Comparison of ENCODE assay signal across 1 cellular context in genomic region chr10:110739811-110740271, GRCh38.
TF ChIP-seq lines count a peak whose summit lies in the region.

No MANE protein-coding gene starts in this region.

TF ChIP-seq in HepG2, 621 proteins besides CTCF, POLR2A, EP300 and RAD21 (continued from another document and continues in another):
- TF ChIP-seq PAXIP1 (CRISPR knock-in tag; conservative IDR thresholded peaks at IDR 0.05) (peak; percentile 74), HDAC2 (CRISPR knock-in tag; IDR thresholded peaks at IDR 0.05) (peak; percentile 68), ZBTB33 (CRISPR knock-in tag; IDR thresholded peaks at IDR 0.05) (no peak), ZUFSP (CRISPR knock-in tag; IDR thresholded peaks at IDR 0.05; ENCODE audit: borderline replicate concordance) (no peak), ZNF547 (CRISPR knock-in tag; IDR thresholded peaks at IDR 0.05) (0 out of 2 replicates have a peak, but pooled peaks have one; percentile 23), ZBTB25 (CRISPR knock-in tag; IDR thresholded peaks at IDR 0.05) (peak; percentile 43; the same call in 1 of the 2 replicates), ZZZ3 (CRISPR knock-in tag; IDR thresholded peaks at IDR 0.05; ENCODE audit: borderline replicate concordance) (no peak), KLF6 (CRISPR knock-in tag; IDR thresholded peaks at IDR 0.05) (no peak), REST (IDR thresholded peaks at IDR 0.05; ENCODE audit: borderline replicate concordance in 1 of 2, low read depth in 1 of 2, low read length in 2 of 2) (peak in 1 of 2 experiments; percentile 70; a peak in 1 of 4 replicates), CHD4 (IDR thresholded peaks at IDR 0.05; ENCODE audit: borderline replicate concordance, low read length) (no peak), ZNF253 (CRISPR knock-in tag; IDR thresholded peaks at IDR 0.05; ENCODE audit: borderline replicate concordance) (no peak), STAG1 (CRISPR knock-in tag; IDR thresholded peaks at IDR 0.05) (no peak), ZSCAN20 (CRISPR knock-in tag; IDR thresholded peaks at IDR 0.05; ENCODE audit: borderline replicate concordance) (no peak), ZNF496 (CRISPR knock-in tag; IDR thresholded peaks at IDR 0.05; ENCODE audit: insufficient replicate concordance) (no peak), ZNF256 (CRISPR knock-in tag; conservative IDR thresholded peaks at IDR 0.05) (no peak), HES4 (CRISPR knock-in tag; IDR thresholded peaks at IDR 0.05; ENCODE audit: borderline replicate concordance) (no peak; the same call in 1 of the 2 replicates), ZNF83 (CRISPR knock-in tag; IDR thresholded peaks at IDR 0.05; ENCODE audit: borderline replicate concordance) (no peak), SKI (IDR thresholded peaks at IDR 0.05; ENCODE audit: partially characterized antibody) (peak; percentile 99), ZNF720 (CRISPR knock-in tag; IDR thresholded peaks at IDR 0.05) (no peak), ZNF891 (CRISPR knock-in tag; IDR thresholded peaks at IDR 0.05) (peak; percentile 43; the same call in 1 of the 2 replicates), ZFAT (CRISPR knock-in tag; conservative IDR thresholded peaks at IDR 0.05) (no peak), ZNF562 (CRISPR knock-in tag; IDR thresholded peaks at IDR 0.05; ENCODE audit: borderline replicate concordance) (peak; percentile 13; the same call in 1 of the 2 replicates), ZNF687 (CRISPR knock-in tag; IDR thresholded peaks at IDR 0.05) (peak; percentile 51), KDM3A (CRISPR knock-in tag; IDR thresholded peaks at IDR 0.05; ENCODE audit: low read depth) (0 out of 2 replicates have a peak, but pooled peaks have one; percentile 39), ZNF260 (CRISPR knock-in tag; IDR thresholded peaks at IDR 0.05; ENCODE audit: borderline replicate concordance, low read depth) (no peak), ONECUT2 (CRISPR knock-in tag; IDR thresholded peaks at IDR 0.05) (no peak), ARNT2 (CRISPR knock-in tag; IDR thresholded peaks at IDR 0.05; ENCODE audit: low read depth) (0 out of 2 replicates have a peak, but pooled peaks have one; percentile 37), ZNF652 (CRISPR knock-in tag; IDR thresholded peaks at IDR 0.05; ENCODE audit: borderline replicate concordance, low read depth) (no peak), HHEX (CRISPR knock-in tag; IDR thresholded peaks at IDR 0.05) (0 out of 2 replicates have a peak, but pooled peaks have one; percentile 12), TFAP4 (IDR thresholded peaks at IDR 0.05; ENCODE audit: borderline replicate concordance, low read depth) (peak; percentile 54; the same call in 1 of the 2 replicates), ZNF691 (CRISPR knock-in tag; IDR thresholded peaks at IDR 0.05; ENCODE audit: borderline replicate concordance, low read depth) (peak; percentile 22; the same call in 1 of the 2 replicates), TEAD3 (CRISPR knock-in tag; optimal IDR thresholded peaks at IDR 0.05; ENCODE audit: borderline replicate concordance) (peak; percentile 55), ZNF552 (CRISPR knock-in tag; IDR thresholded peaks at IDR 0.05; ENCODE audit: borderline replicate concordance) (no peak), PRMT3 (CRISPR knock-in tag; IDR thresholded peaks at IDR 0.05; ENCODE audit: borderline replicate concordance, low read depth) (no peak), ADNP (CRISPR knock-in tag; IDR thresholded peaks at IDR 0.05) (no peak), BCL6 (CRISPR knock-in tag; IDR thresholded peaks at IDR 0.05) (peak; percentile 96), WIZ (CRISPR knock-in tag; IDR thresholded peaks at IDR 0.05) (no peak), ZNF3 (CRISPR knock-in tag; IDR thresholded peaks at IDR 0.05) (no peak), ZNF614 (CRISPR knock-in tag; IDR thresholded peaks at IDR 0.05; ENCODE audit: borderline replicate concordance) (no peak), NR0B2 (CRISPR knock-in tag; IDR thresholded peaks at IDR 0.05) (no peak), ZSCAN31 (CRISPR knock-in tag; IDR thresholded peaks at IDR 0.05; ENCODE audit: low read depth) (no peak), GLI4 (CRISPR knock-in tag; IDR thresholded peaks at IDR 0.05; ENCODE audit: borderline replicate concordance) (no peak), NFIC (IDR thresholded peaks at IDR 0.05; ENCODE audit: low read length) (peak; percentile 48; the same call in 1 of the 2 replicates), JDP2 (CRISPR knock-in tag; IDR thresholded peaks at IDR 0.05; ENCODE audit: borderline replicate concordance) (no peak), ZNF563 (CRISPR knock-in tag; IDR thresholded peaks at IDR 0.05) (0 out of 2 replicates have a peak, but pooled peaks have one; percentile 25), ZNF883 (CRISPR knock-in tag; IDR thresholded peaks at IDR 0.05; ENCODE audit: not compliant biosample characterization) (peak; percentile 30), HCFC1 (IDR thresholded peaks at IDR 0.05; ENCODE audit: low read depth, low read length) (no peak), ZNF33B (CRISPR knock-in tag; IDR thresholded peaks at IDR 0.05) (no peak)
